Comparison of ENCODE assay signal across 19 cellular contexts in the genomic region with DNA sequence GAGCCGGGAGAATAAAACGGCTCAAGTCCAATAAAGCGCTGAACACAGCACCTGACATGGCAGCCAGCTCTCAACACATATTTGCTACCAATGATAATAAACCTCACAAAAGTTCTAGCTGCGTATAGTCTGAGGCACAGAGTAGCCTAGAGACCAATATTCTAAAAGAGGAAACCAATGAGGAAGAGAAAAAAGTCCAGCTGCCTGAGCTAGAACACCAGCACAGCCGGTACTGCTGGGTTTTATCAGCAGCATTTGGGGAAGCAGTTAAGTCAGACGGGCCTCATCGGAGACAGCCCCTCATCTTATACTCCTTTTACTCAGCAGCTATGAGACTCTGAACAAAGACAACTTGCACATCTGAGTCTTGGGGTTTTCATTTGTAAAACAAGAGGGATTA. TPM values are rescaled to one million over a fixed set of nuclear protein-coding genes. Genes with fewer than 3 reads are reported as not detected.
DNase-seq lines count a peak whose midpoint lies in the region; ATAC-seq and TF ChIP-seq lines count a peak whose summit lies in the region.
"Had no signal": no experiment of that assay in that cellular context is flagged by ENCODE, and none has a peak within 500 bp of the region (broad histone marks: within the 10 kb centered on the region; RNA-seq: fewer than 3 reads in every experiment).

No MANE protein-coding gene starts in this region.

- intact Hi-C loops in left lung (cut with DNase I) (no loop called here), head of caudate nucleus (cut with DNase I) (loop anchor here (5.0 kb wide), 1 partner anchor 74 kb away; a partner anchor contains a TSS), Caco-2 (cut with micrococcal nuclease; ENCODE audit: unreplicated experiment) (no loop called here)

- H3K4me3 ChIP-seq in CD8-positive, alpha-beta memory T cell (ENCODE audit: low read length) = no peak overlapping the region
- no peak overlapping the region for H3K4me3 ChIP-seq in left lung
- H3K4me3 ChIP-seq in Caco-2 (ENCODE audit: low read depth, low read length) = no peak overlapping the region
- H3K4me3 ChIP-seq: breast epithelium, right lobe of liver had no signal

- POLR2A ChIA-PET in CD8-positive, alpha-beta memory T cell (lab: Charles Lee) = no interaction called here
- POLR2A ChIA-PET in Caco-2 (lab: Charles Lee) = no interaction called here

- H3K27ac ChIP-seq in CD8-positive, alpha-beta memory T cell (ENCODE audit: low read depth, low read length) = no peak overlapping the region
- peak overlapping the region; percentile 14 to 49 for H3K27ac ChIP-seq in left lung
- H3K27ac ChIP-seq: breast epithelium, epithelial cell of prostate, right lobe of liver had no signal

- TF ChIP-seq CTCF in left lung (IDR thresholded peaks at IDR 0.05) = no peak
- TF ChIP-seq CTCF in Caco-2 (IDR thresholded peaks at IDR 0.05; ENCODE audit: insufficient read depth in 1 of 2, low read depth in 1 of 2, low read length in 1 of 2, severe bottlenecking in 1 of 2, unreplicated experiment in 1 of 2) = no peak

- peak overlapping the region in 5 of 8 donors; percentile 23 to 73 (median 61) for H3K27ac Mint-ChIP-seq in CD8-positive, alpha-beta memory T cell
- no peak overlapping the region for H3K27ac Mint-ChIP-seq in Caco-2 (ENCODE audit: unreplicated experiment)
- H3K27ac Mint-ChIP-seq: activated CD4-positive, alpha-beta T cell treated with anti-CD3 and anti-CD28 coated beads, Interleukin-2, amount 10 ng/mL, durations not matched to agents 24 days and 14 days; activated T-helper 17 cell treated with anti-CD3 and anti-CD28 coated beads, Interleukin-2, amount 50 U/mL, for 72 hours; mesothelial cell of epicardium; type B pancreatic cell had no signal

- H3K9me3 ChIP-seq in CD8-positive, alpha-beta memory T cell (ENCODE audit: low read length) = no peaks in the 10 kb centered on the region
- no peaks in the 10 kb centered on the region for H3K9me3 ChIP-seq in left lung
- no peaks in the 10 kb centered on the region for H3K9me3 ChIP-seq in Caco-2
- H3K9me3 ChIP-seq: breast epithelium, right lobe of liver had no signal

- H3K36me3 ChIP-seq in CD8-positive, alpha-beta memory T cell (ENCODE audit: insufficient read depth, low read length) = no peaks in the 10 kb centered on the region
- H3K36me3 ChIP-seq in left lung (no peaks in the 10 kb centered on the region), Caco-2 (ENCODE audit: control insufficient read depth, insufficient read depth, low read length) (no peaks in the 10 kb centered on the region)
- H3K36me3 ChIP-seq: breast epithelium, right lobe of liver had no signal

- DNase-seq in CD8-positive, alpha-beta memory T cell = no peak
- DNase-seq in NOMO-1 treated with DMSO at 0.1 percent for 48 hours (lab: John Stamatoyannopoulos, UW; ENCODE audit: unreplicated experiment) (peak; percentile 85), left lung (no peak), head of caudate nucleus (no peak), Caco-2 (no peak), epidermal melanocyte (ENCODE audit: insufficient read length, low spot score) (no peak), hypothalamus (lab: John Stamatoyannopoulos, UW) (no peak)
- DNase-seq: activated CD4-positive, alpha-beta T cell treated with anti-CD3 and anti-CD28 coated beads, Interleukin-2, amount 10 ng/mL, durations not matched to agents 24 days and 14 days; NCI-H1092; NCI-H524; right lobe of liver had no signal

- peaks cover 52 to 68% (median 62%) of the 10 kb centered on the region in 3 donors for H3K4me1 Mint-ChIP-seq in CD8-positive, alpha-beta memory T cell
- peaks cover 10% of the 10 kb centered on the region for H3K4me1 Mint-ChIP-seq in Caco-2 (ENCODE audit: low read depth, unreplicated experiment)

- H3K4me3 Mint-ChIP-seq in CD8-positive, alpha-beta memory T cell = no peak overlapping the region
- no peak overlapping the region for H3K4me3 Mint-ChIP-seq in Caco-2 (ENCODE audit: unreplicated experiment)
- H3K4me3 Mint-ChIP-seq: activated CD4-positive, alpha-beta T cell treated with anti-CD3 and anti-CD28 coated beads, Interleukin-2, amount 10 ng/mL, durations not matched to agents 24 days and 14 days; activated T-helper 17 cell treated with anti-CD3 and anti-CD28 coated beads, Interleukin-2, amount 50 U/mL, for 72 hours; mesothelial cell of epicardium; type B pancreatic cell had no signal

- H3K9me3 Mint-ChIP-seq in CD8-positive, alpha-beta memory T cell = no peaks in the 10 kb centered on the region
- no peaks in the 10 kb centered on the region for H3K9me3 Mint-ChIP-seq in Caco-2 (ENCODE audit: unreplicated experiment)
- H3K9me3 Mint-ChIP-seq: activated CD4-positive, alpha-beta T cell treated with anti-CD3 and anti-CD28 coated beads, Interleukin-2, amount 10 ng/mL, durations not matched to agents 24 days and 14 days; activated T-helper 17 cell treated with anti-CD3 and anti-CD28 coated beads, Interleukin-2, amount 50 U/mL, for 72 hours; mesothelial cell of epicardium; type B pancreatic cell had no signal

- peaks cover 51% of the 10 kb centered on the region for H3K4me1 ChIP-seq in CD8-positive, alpha-beta memory T cell (ENCODE audit: insufficient read depth, low read length)
- H3K4me1 ChIP-seq in left lung (peaks cover 4 to 61% of the 10 kb centered on the region in 2 donors), Caco-2 (no peaks in the 10 kb centered on the region; the same call in 1 of the 2 replicates)

- peak; percentile 25 for ATAC-seq in HG02798 (IDR thresholded peaks at IDR 0.05; ENCODE audit: poor library complexity, unreplicated experiment)
- ATAC-seq in left lung = no peak
- ATAC-seq: activated T-helper 17 cell treated with anti-CD3 and anti-CD28 coated beads, Interleukin-2, amount 50 U/mL, for 72 hours had no signal

- CTCF ChIA-PET in CD8-positive, alpha-beta memory T cell (lab: Charles Lee) = interaction anchor here (1.5 kb wide), 1 partner anchor 65 kb away, joined by 3 read pairs; no protein-coding TSS in a partner anchor
- CTCF ChIA-PET in Caco-2 (lab: Charles Lee) = no interaction called here

- no peaks in the 10 kb centered on the region for H3K27me3 ChIP-seq in CD8-positive, alpha-beta memory T cell (ENCODE audit: insufficient read depth, low read length, poor library complexity, severe bottlenecking)
- H3K27me3 ChIP-seq in left lung (no peaks in the 10 kb centered on the region), Caco-2 (replicated peaks; ENCODE audit: control insufficient read depth, insufficient read depth, low read length) (no peaks in the 10 kb centered on the region)
- H3K27me3 ChIP-seq: breast epithelium, right lobe of liver had no signal

- no TSS peak for BruUV-seq in Caco-2 (replicated peaks; lab: Mats Ljungman, UMichigan)

- peaks cover 0 to 2% of the 10 kb centered on the region in 2 donors for H3K27me3 Mint-ChIP-seq in CD8-positive, alpha-beta memory T cell
- peaks cover 6% of the 10 kb centered on the region for H3K27me3 Mint-ChIP-seq in Caco-2 (ENCODE audit: insufficient read depth, unreplicated experiment)
- H3K27me3 Mint-ChIP-seq: activated T-helper 17 cell treated with anti-CD3 and anti-CD28 coated beads, Interleukin-2, amount 50 U/mL, for 72 hours had no signal

- peaks cover 0 to 18% (median 0%) of the 10 kb centered on the region in 3 donors for H3K36me3 Mint-ChIP-seq in CD8-positive, alpha-beta memory T cell
- peaks cover 11% of the 10 kb centered on the region for H3K36me3 Mint-ChIP-seq in Caco-2 (ENCODE audit: insufficient read depth, unreplicated experiment)
- H3K36me3 Mint-ChIP-seq: mesothelial cell of epicardium, type B pancreatic cell had no signal

RNA-seq across cellular contexts. Expression of a gene that starts 2.4 kb away (rescaled TPM):
- total RNA-seq in CD8-positive, alpha-beta memory T cell = 10 to 100 TPM; 82.5 to 85.1 TPM
- polyA plus RNA-seq in CD8-positive, alpha-beta memory T cell = 121 TPM
- total RNA-seq in left lung (10 to 100 TPM; 68.2 to 85.1 TPM), Caco-2 (2022) (146 and 157 TPM in 2 replicates)

RNA-seq across cellular contexts. Expression of a gene that starts 53.9 kb away (rescaled TPM):
- 1 to 10 TPM; 3.7 TPM for total RNA-seq in CD8-positive, alpha-beta memory T cell
- polyA plus RNA-seq in CD8-positive, alpha-beta memory T cell = 5.6 TPM
- total RNA-seq in left lung = 10 to 100 TPM; 14.4 to 28.1 TPM
- 0.64 and 0.67 TPM in 2 replicates for total RNA-seq in Caco-2 (2022)
- total RNA-seq: H1, SK-MEL-5 had no signal
- polyA plus RNA-seq: H1 had no signal

RNA-seq across cellular contexts. Expression of a gene that starts 58.5 kb away (rescaled TPM):
- 1 to 10 TPM; 1.0 to 1.2 TPM for total RNA-seq in CD8-positive, alpha-beta memory T cell
- 0.33 TPM for polyA plus RNA-seq in CD8-positive, alpha-beta memory T cell
- total RNA-seq in left lung = under 1 TPM in 1 of 2 donors, not detected in 1; 0.81 TPM
- 0.57 and 1.2 TPM in 2 replicates for total RNA-seq in Caco-2 (2022)
- total RNA-seq: H1, SK-MEL-5 had no signal
